In the genomic region with DNA sequence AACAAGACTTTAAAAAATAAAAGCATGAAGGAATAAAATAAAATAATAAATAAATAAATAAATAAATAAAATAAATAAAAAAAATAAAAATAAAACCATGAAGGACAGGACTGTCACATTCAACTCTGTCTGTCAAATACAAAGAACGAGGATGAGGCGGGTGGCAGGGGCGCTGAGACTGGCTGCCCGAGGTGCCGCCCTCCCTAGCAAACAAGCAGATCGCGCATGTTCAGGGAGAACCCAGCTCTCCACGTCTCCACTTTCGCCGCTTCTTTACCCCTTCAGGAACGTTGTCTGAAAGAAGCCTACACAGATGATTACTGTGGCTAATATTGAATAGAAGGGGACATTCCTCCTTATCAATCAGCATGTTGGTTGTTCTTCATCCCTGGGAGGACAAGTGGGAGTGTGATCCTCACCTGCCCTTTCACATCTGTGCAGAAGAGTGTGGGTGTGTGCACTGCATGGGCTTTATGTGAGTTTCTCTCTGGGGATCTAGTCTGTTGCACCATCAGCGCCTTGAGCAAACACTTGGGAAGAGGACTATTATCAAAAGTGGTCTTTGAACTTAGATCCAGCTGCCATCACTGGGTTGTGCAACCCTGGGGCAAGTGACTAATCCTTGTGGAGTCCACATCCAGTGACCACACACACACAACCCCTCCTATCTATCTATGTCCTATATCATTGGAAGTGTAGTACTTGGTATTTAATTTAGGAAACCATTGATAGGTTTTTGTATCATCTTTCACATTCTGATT, we compare ENCODE assay signal across 1 cellular context.
TF ChIP-seq lines count a peak whose summit lies in the region.

No MANE protein-coding gene starts in this region.

TF ChIP-seq in HepG2, 621 proteins besides CTCF, POLR2A, EP300 and RAD21 (continued from another document and continues in another):
- TF ChIP-seq, protein P1, sequence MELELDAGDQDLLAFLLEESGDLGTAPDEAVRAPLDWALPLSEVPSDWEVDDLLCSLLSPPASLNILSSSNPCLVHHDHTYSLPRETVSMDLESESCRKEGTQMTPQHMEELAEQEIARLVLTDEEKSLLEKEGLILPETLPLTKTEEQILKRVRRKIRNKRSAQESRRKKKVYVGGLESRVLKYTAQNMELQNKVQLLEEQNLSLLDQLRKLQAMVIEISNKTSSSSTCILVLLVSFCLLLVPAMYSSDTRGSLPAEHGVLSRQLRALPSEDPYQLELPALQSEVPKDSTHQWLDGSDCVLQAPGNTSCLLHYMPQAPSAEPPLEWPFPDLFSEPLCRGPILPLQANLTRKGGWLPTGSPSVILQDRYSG (CRISPR knock-in tag; IDR thresholded peaks at IDR 0.05) = no peak
- no peak for TF ChIP-seq KDM2A (CRISPR knock-in tag; IDR thresholded peaks at IDR 0.05; ENCODE audit: borderline replicate concordance, low read depth)
- peak; percentile 66; the same call in 1 of the 2 replicates for TF ChIP-seq DPF2 (CRISPR knock-in tag; IDR thresholded peaks at IDR 0.05; ENCODE audit: borderline replicate concordance, low read depth)
- TF ChIP-seq RORA (CRISPR knock-in tag; IDR thresholded peaks at IDR 0.05) = no peak
- no peak for TF ChIP-seq REL (CRISPR knock-in tag; conservative IDR thresholded peaks at IDR 0.05)
- TF ChIP-seq, protein P2, sequence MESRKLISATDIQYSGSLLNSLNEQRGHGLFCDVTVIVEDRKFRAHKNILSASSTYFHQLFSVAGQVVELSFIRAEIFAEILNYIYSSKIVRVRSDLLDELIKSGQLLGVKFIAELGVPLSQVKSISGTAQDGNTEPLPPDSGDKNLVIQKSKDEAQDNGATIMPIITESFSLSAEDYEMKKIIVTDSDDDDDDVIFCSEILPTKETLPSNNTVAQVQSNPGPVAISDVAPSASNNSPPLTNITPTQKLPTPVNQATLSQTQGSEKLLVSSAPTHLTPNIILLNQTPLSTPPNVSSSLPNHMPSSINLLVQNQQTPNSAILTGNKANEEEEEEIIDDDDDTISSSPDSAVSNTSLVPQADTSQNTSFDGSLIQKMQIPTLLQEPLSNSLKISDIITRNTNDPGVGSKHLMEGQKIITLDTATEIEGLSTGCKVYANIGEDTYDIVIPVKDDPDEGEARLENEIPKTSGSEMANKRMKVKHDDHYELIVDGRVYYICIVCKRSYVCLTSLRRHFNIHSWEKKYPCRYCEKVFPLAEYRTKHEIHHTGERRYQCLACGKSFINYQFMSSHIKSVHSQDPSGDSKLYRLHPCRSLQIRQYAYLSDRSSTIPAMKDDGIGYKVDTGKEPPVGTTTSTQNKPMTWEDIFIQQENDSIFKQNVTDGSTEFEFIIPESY (CRISPR knock-in tag; IDR thresholded peaks at IDR 0.05) = peak; percentile 37; the same call in 1 of the 2 replicates
- no peak for TF ChIP-seq ZBTB21 (CRISPR knock-in tag; IDR thresholded peaks at IDR 0.05)
- peak; percentile 66 for TF ChIP-seq HOXA3 (CRISPR knock-in tag; IDR thresholded peaks at IDR 0.05)
- no peak for TF ChIP-seq ZNF724P (CRISPR knock-in tag; IDR thresholded peaks at IDR 0.05; ENCODE audit: borderline replicate concordance)
- TF ChIP-seq ZNF556 (CRISPR knock-in tag; IDR thresholded peaks at IDR 0.05; ENCODE audit: borderline replicate concordance) = peak; percentile 31; the same call in 1 of the 2 replicates
- TF ChIP-seq NR2F6 (IDR thresholded peaks at IDR 0.05) = 0 out of 2 replicates have a peak, but pooled peaks have one; percentile 37
- TF ChIP-seq NR2F6 (CRISPR knock-in tag; IDR thresholded peaks at IDR 0.05) = peak; percentile 64; the same call in 1 of the 2 replicates
- TF ChIP-seq ZNF335 (CRISPR knock-in tag; IDR thresholded peaks at IDR 0.05) = no peak
- peak; percentile 55; the same call in 1 of the 2 replicates for TF ChIP-seq CREM (IDR thresholded peaks at IDR 0.05)
- no peak for TF ChIP-seq CREM (CRISPR knock-in tag; IDR thresholded peaks at IDR 0.05)
- peak; percentile 62 for TF ChIP-seq MED1 (CRISPR knock-in tag; IDR thresholded peaks at IDR 0.05)
- TF ChIP-seq HDAC1 (CRISPR knock-in tag; IDR thresholded peaks at IDR 0.05) = peak; percentile 46; the same call in 1 of the 2 replicates
- no peak for TF ChIP-seq IRX3 (CRISPR knock-in tag; IDR thresholded peaks at IDR 0.05; ENCODE audit: borderline replicate concordance, low read depth)
- peak; percentile 64; the same call in 1 of the 2 replicates for TF ChIP-seq JUNB (CRISPR knock-in tag; IDR thresholded peaks at IDR 0.05; ENCODE audit: borderline replicate concordance)
- TF ChIP-seq ISL2 (CRISPR knock-in tag; IDR thresholded peaks at IDR 0.05) = 0 out of 2 replicates have a peak, but pooled peaks have one; percentile 38
- 0 out of 2 replicates have a peak, but pooled peaks have one; percentile 28 for TF ChIP-seq MXD4 (CRISPR knock-in tag; IDR thresholded peaks at IDR 0.05)
- TF ChIP-seq, protein P3, sequence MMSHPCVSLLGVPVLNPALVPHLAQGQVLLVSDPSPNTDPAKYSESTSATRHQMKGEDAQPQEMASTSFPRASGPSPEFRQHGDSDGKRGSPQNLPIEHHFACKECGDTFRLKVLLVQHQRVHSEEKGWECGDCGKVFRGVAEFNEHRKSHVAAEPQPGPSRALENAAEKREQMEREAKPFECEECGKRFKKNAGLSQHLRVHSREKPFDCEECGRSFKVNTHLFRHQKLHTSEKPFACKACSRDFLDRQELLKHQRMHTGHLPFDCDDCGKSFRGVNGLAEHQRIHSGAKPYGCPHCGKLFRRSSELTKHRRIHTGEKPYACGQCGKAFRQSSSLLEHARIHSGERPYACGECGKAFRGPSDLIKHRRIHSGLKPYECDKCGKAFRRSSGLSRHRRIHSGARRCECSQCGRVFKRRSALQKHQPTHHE (CRISPR knock-in tag; IDR thresholded peaks at IDR 0.05; ENCODE audit: borderline replicate concordance) = 0 out of 2 replicates have a peak, but pooled peaks have one; percentile 37
- peak; percentile 54; the same call in 1 of the 2 replicates for TF ChIP-seq HHEX (CRISPR knock-in tag; IDR thresholded peaks at IDR 0.05)
- 0 out of 2 replicates have a peak, but pooled peaks have one; percentile 61 for TF ChIP-seq RARA (CRISPR knock-in tag; IDR thresholded peaks at IDR 0.05)
- TF ChIP-seq, protein P4, sequence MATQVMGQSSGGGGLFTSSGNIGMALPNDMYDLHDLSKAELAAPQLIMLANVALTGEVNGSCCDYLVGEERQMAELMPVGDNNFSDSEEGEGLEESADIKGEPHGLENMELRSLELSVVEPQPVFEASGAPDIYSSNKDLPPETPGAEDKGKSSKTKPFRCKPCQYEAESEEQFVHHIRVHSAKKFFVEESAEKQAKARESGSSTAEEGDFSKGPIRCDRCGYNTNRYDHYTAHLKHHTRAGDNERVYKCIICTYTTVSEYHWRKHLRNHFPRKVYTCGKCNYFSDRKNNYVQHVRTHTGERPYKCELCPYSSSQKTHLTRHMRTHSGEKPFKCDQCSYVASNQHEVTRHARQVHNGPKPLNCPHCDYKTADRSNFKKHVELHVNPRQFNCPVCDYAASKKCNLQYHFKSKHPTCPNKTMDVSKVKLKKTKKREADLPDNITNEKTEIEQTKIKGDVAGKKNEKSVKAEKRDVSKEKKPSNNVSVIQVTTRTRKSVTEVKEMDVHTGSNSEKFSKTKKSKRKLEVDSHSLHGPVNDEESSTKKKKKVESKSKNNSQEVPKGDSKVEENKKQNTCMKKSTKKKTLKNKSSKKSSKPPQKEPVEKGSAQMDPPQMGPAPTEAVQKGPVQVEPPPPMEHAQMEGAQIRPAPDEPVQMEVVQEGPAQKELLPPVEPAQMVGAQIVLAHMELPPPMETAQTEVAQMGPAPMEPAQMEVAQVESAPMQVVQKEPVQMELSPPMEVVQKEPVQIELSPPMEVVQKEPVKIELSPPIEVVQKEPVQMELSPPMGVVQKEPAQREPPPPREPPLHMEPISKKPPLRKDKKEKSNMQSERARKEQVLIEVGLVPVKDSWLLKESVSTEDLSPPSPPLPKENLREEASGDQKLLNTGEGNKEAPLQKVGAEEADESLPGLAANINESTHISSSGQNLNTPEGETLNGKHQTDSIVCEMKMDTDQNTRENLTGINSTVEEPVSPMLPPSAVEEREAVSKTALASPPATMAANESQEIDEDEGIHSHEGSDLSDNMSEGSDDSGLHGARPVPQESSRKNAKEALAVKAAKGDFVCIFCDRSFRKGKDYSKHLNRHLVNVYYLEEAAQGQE (IDR thresholded peaks at IDR 0.05; ENCODE audit: borderline replicate concordance in 1 of 2, low read depth in 1 of 2, low read length in 2 of 2) = peak in 1 of 2 experiments; percentile 48; a peak in 1 of 4 replicates
- no peak for TF ChIP-seq ZNF564 (CRISPR knock-in tag; IDR thresholded peaks at IDR 0.05)
- TF ChIP-seq ZBTB3 (CRISPR knock-in tag; IDR thresholded peaks at IDR 0.05; ENCODE audit: borderline replicate concordance, low read depth) = peak; percentile 78; the same call in 1 of the 2 replicates
- no peak for TF ChIP-seq BORCS8-MEF2B (CRISPR knock-in tag; IDR thresholded peaks at IDR 0.05)
- TF ChIP-seq ZNF331 (CRISPR knock-in tag; IDR thresholded peaks at IDR 0.05) = peak; percentile 83; the same call in 1 of the 2 replicates
- TF ChIP-seq ZNF777 (CRISPR knock-in tag; IDR thresholded peaks at IDR 0.05) = no peak
- no peak for TF ChIP-seq NKX3-1 (CRISPR knock-in tag; IDR thresholded peaks at IDR 0.05)
- no peak for TF ChIP-seq ZNF761 (CRISPR knock-in tag; conservative IDR thresholded peaks at IDR 0.05)
- no peak for TF ChIP-seq GABPA (IDR thresholded peaks at IDR 0.05; ENCODE audit: low read depth, low read length)
- TF ChIP-seq GABPA (CRISPR knock-in tag; IDR thresholded peaks at IDR 0.05; ENCODE audit: low read depth) = peak; percentile 25; the same call in 1 of the 2 replicates
- peak; percentile 27; the same call in 1 of the 2 replicates for TF ChIP-seq TCF7 (IDR thresholded peaks at IDR 0.05; ENCODE audit: low read depth)
- TF ChIP-seq SMAD3 (CRISPR knock-in tag; IDR thresholded peaks at IDR 0.05) = peak; percentile 61; the same call in 1 of the 2 replicates
- TF ChIP-seq, protein P5, sequence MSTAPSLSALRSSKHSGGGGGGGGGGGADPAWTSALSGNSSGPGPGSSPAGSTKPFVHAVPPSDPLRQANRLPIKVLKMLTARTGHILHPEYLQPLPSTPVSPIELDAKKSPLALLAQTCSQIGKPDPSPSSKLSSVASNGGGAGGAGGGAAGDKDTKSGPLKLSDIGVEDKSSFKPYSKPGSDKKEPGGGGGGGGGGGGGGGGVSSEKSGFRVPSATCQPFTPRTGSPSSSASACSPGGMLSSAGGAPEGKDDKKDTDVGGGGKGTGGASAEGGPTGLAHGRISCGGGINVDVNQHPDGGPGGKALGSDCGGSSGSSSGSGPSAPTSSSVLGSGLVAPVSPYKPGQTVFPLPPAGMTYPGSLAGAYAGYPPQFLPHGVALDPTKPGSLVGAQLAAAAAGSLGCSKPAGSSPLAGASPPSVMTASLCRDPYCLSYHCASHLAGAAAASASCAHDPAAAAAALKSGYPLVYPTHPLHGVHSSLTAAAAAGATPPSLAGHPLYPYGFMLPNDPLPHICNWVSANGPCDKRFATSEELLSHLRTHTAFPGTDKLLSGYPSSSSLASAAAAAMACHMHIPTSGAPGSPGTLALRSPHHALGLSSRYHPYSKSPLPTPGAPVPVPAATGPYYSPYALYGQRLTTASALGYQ (CRISPR knock-in tag; IDR thresholded peaks at IDR 0.05) = no peak
- TF ChIP-seq, protein P6, sequence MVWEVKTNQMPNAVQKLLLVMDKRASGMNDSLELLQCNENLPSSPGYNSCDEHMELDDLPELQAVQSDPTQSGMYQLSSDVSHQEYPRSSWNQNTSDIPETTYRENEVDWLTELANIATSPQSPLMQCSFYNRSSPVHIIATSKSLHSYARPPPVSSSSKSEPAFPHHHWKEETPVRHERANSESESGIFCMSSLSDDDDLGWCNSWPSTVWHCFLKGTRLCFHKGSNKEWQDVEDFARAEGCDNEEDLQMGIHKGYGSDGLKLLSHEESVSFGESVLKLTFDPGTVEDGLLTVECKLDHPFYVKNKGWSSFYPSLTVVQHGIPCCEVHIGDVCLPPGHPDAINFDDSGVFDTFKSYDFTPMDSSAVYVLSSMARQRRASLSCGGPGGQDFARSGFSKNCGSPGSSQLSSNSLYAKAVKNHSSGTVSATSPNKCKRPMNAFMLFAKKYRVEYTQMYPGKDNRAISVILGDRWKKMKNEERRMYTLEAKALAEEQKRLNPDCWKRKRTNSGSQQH (CRISPR knock-in tag; IDR thresholded peaks at IDR 0.05; ENCODE audit: low read depth) = no peak
- peak; percentile 99 for TF ChIP-seq FOSL2 (CRISPR knock-in tag; IDR thresholded peaks at IDR 0.05)
- TF ChIP-seq HMG20A (CRISPR knock-in tag; IDR thresholded peaks at IDR 0.05; ENCODE audit: borderline replicate concordance) = peak; percentile 50; the same call in 1 of the 2 replicates
- TF ChIP-seq REPIN1 (CRISPR knock-in tag; IDR thresholded peaks at IDR 0.05; ENCODE audit: borderline replicate concordance, low read depth) = 0 out of 2 replicates have a peak, but pooled peaks have one; percentile 34
- no peak for TF ChIP-seq XBP1 (CRISPR knock-in tag; IDR thresholded peaks at IDR 0.05)
- 0 out of 2 replicates have a peak, but pooled peaks have one; percentile 33 for TF ChIP-seq TBX3 (IDR thresholded peaks at IDR 0.05; ENCODE audit: borderline replicate concordance)
- 0 out of 4 replicates have a peak, but pooled peaks of 1 of the 2 experiments have one; percentile 52 for TF ChIP-seq KLF16 (CRISPR knock-in tag; IDR thresholded peaks at IDR 0.05)
- no peak for TF ChIP-seq ARID2 (CRISPR knock-in tag; IDR thresholded peaks at IDR 0.05; ENCODE audit: borderline replicate concordance)
- no peak for TF ChIP-seq SALL2 (CRISPR knock-in tag; IDR thresholded peaks at IDR 0.05)
- TF ChIP-seq GATAD1 (CRISPR knock-in tag; IDR thresholded peaks at IDR 0.05) = 0 out of 2 replicates have a peak, but pooled peaks have one; percentile 28
- TF ChIP-seq ZNF207 (IDR thresholded peaks at IDR 0.05; ENCODE audit: borderline replicate concordance) = no peak
